Comparison of ENCODE assay signal across 1 cellular context in genomic region chr2:85611705-85612587, GRCh38.
TF ChIP-seq lines count a peak whose summit lies in the region.

Gene C2orf68, minus strand, starts transcription at chr2:85612066. Its CDS starts 82 bp downstream, at chr2:85611984.

TF ChIP-seq in GM12878, 131 proteins besides CTCF, POLR2A, EP300 and RAD21 (continued from another document):
- TF ChIP-seq IRF5 (IDR thresholded peaks at IDR 0.05; ENCODE audit: borderline replicate concordance), result no peak
- TF ChIP-seq USF2 (IDR thresholded peaks at IDR 0.05; ENCODE audit: borderline replicate concordance, low read depth, low read length), result no peak
- TF ChIP-seq PAX5 (IDR thresholded peaks at IDR 0.05; ENCODE audit: borderline replicate concordance, low read depth, low read length), result 0 out of 2 replicates have a peak, but pooled peaks have one; percentile 14
- no peak for TF ChIP-seq SKIL (IDR thresholded peaks at IDR 0.05; ENCODE audit: low read depth, poor library complexity, severe bottlenecking)
- no peak for TF ChIP-seq ZNF592 (IDR thresholded peaks at IDR 0.05)
- TF ChIP-seq JUNB (IDR thresholded peaks at IDR 0.05), result no peak
- no peak for TF ChIP-seq MYC (IDR thresholded peaks at IDR 0.05; ENCODE audit: insufficient read depth, insufficient read length, insufficient replicate concordance, low read length, severe bottlenecking)
- TF ChIP-seq BRCA1 (IDR thresholded peaks at IDR 0.05; ENCODE audit: low read depth, low read length), result no peak
- TF ChIP-seq MEF2B (IDR thresholded peaks at IDR 0.05; ENCODE audit: partially characterized antibody, poor library complexity, severe bottlenecking), result no peak
- no peak; the same call in 1 of the 2 replicates for TF ChIP-seq RUNX3 (IDR thresholded peaks at IDR 0.05; ENCODE audit: low read length)
- no peak for TF ChIP-seq ZNF24 (IDR thresholded peaks at IDR 0.05)
- TF ChIP-seq BHLHE40 (IDR thresholded peaks at IDR 0.05; ENCODE audit: borderline replicate concordance in 1 of 2, low read depth in 2 of 2, low read length in 1 of 2), result 0 out of 4 replicates have a peak, but pooled peaks of 1 of the 2 experiments have one; percentile 26
- peak; percentile 98 for TF ChIP-seq MLLT1 (IDR thresholded peaks at IDR 0.05)
- no peak for TF ChIP-seq HDAC6 (IDR thresholded peaks at IDR 0.05; ENCODE audit: unreplicated experiment)
- TF ChIP-seq CHD1 (IDR thresholded peaks at IDR 0.05; ENCODE audit: low read depth, low read length), result no peak
- TF ChIP-seq RB1 (IDR thresholded peaks at IDR 0.05; ENCODE audit: borderline replicate concordance), result no peak
- TF ChIP-seq STAT1 (conservative IDR thresholded peaks at IDR 0.05), result no peak
- TF ChIP-seq ZBED1 (IDR thresholded peaks at IDR 0.05; ENCODE audit: borderline replicate concordance), result peak; percentile 27; the same call in 1 of the 2 replicates
- no peak for TF ChIP-seq CBX5 (IDR thresholded peaks at IDR 0.05; ENCODE audit: low read depth)
- TF ChIP-seq POU2F2 (IDR thresholded peaks at IDR 0.05; ENCODE audit: borderline replicate concordance, low read depth, low read length), result no peak
- TF ChIP-seq SPI1 (IDR thresholded peaks at IDR 0.05; ENCODE audit: borderline replicate concordance, insufficient read depth, low read depth, low read length), result peak; percentile 17; the same call in 1 of the 2 replicates
- peak; percentile 71; the same call in 1 of the 2 replicates for TF ChIP-seq TAF1 (IDR thresholded peaks at IDR 0.05; ENCODE audit: borderline replicate concordance, low read depth, low read length)
- TF ChIP-seq SP1 (IDR thresholded peaks at IDR 0.05; ENCODE audit: low read depth, low read length), result peak; percentile 54
- TF ChIP-seq BACH1 (IDR thresholded peaks at IDR 0.05; ENCODE audit: borderline replicate concordance), result peak; percentile 44; the same call in 1 of the 2 replicates
- no peak; the same call in 1 of the 2 replicates for TF ChIP-seq FOXK2 (IDR thresholded peaks at IDR 0.05)
- TF ChIP-seq BCL3 (IDR thresholded peaks at IDR 0.05; ENCODE audit: borderline replicate concordance, insufficient read depth, low read depth, low read length, poor library complexity, severe bottlenecking), result peak; percentile 28
- TF ChIP-seq TCF3 (IDR thresholded peaks at IDR 0.05; ENCODE audit: borderline replicate concordance, insufficient read depth, low read depth, low read length), result no peak
- peak; percentile 25 for TF ChIP-seq E4F1 (IDR thresholded peaks at IDR 0.05; ENCODE audit: borderline replicate concordance, partially characterized antibody)
- no peak for TF ChIP-seq BCL11A (IDR thresholded peaks at IDR 0.05; ENCODE audit: low read depth, low read length)
- no peak for TF ChIP-seq WRNIP1 (IDR thresholded peaks at IDR 0.05; ENCODE audit: borderline replicate concordance, low read depth, low read length)
- TF ChIP-seq CHD4 (IDR thresholded peaks at IDR 0.05), result no peak
- no peak for TF ChIP-seq KDM1A (IDR thresholded peaks at IDR 0.05; ENCODE audit: borderline replicate concordance)
- peak; percentile 64; the same call in 1 of the 2 replicates for TF ChIP-seq MAX (IDR thresholded peaks at IDR 0.05; ENCODE audit: low read depth, low read length)
- no peak for TF ChIP-seq ZBTB4 (CRISPR knock-in tag; IDR thresholded peaks at IDR 0.05)
- TF ChIP-seq NR2F1 (conservative IDR thresholded peaks at IDR 0.05), result no peak
- no peak for TF ChIP-seq ZSCAN29 (IDR thresholded peaks at IDR 0.05)
- peak; percentile 67; the same call in 1 of the 2 replicates for TF ChIP-seq PML (IDR thresholded peaks at IDR 0.05; ENCODE audit: low read length)
- TF ChIP-seq ZBTB33 (IDR thresholded peaks at IDR 0.05), result peak; percentile 98
- no peak for TF ChIP-seq MYB (IDR thresholded peaks at IDR 0.05; ENCODE audit: borderline replicate concordance, low read depth, low read length)
- no peak for TF ChIP-seq ESRRA (IDR thresholded peaks at IDR 0.05; ENCODE audit: low read length)
- TF ChIP-seq ASH2L (IDR thresholded peaks at IDR 0.05; ENCODE audit: borderline replicate concordance, low read depth), result no peak
- peak; percentile 89 for TF ChIP-seq POLR2AphosphoS5 (IDR thresholded peaks at IDR 0.05; ENCODE audit: low read length)
